Comparison of ENCODE assay signal across 23 cellular contexts in the genomic region with DNA sequence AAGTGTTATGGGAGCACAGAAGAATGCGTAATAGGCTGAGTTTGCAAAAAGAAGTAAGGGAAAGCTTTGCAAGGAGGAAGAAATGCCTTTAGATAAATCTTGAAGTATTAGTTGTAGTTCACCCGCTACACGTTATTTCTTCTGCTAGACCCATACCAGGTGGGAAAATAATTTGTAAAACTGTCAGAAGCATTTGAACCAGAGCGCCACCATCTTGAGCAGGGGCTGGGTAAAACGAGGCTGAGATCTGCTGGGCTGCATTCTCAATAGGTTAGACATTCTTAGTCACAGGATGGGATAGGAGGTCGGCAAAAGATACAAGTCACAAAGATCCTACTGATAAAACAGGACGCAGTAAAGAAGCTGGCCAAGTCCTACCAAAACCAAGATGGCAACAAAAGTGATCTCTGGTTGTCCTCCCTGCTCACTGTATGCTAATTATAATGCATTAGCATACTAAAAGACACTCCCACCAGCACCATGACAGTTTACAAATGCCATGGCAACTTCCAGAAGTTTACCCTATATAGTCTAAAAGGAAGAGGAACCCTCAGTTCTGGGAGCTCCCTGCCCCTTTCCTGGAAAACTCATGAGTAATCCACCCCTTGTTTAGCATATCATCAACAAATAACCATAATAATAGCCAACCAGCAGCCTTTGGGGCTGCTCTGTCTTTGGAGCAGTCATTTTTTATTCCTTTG.
"Had no signal": no experiment of that assay in that cellular context is flagged by ENCODE, and none has a peak within 500 bp of the region (broad histone marks: within the 10 kb centered on the region; RNA-seq: fewer than 3 reads in every experiment).

No MANE protein-coding gene starts in this region.

- H3K27ac ChIP-seq: HL-60, PC-9, Peyer's patch, SJCRH30 had no signal

- H3K4me3 ChIP-seq: MG63, PC-9, Peyer's patch, SJCRH30 had no signal

- H3K27me3 ChIP-seq: MG63, Peyer's patch, SJCRH30 had no signal

- H3K36me3 ChIP-seq: MG63, Peyer's patch, SJCRH30 had no signal

- ATAC-seq: Right ventricle myocardium inferior, SK-N-SH treated with all-trans-retinoic acid at 6 μM for 48 hours had no signal

- H2AFZ ChIP-seq: PC-9 had no signal

- FAIRE-seq: HTR-8/SVneo had no signal

- H3K4me2 ChIP-seq: PC-9 had no signal

- H3K9me3 ChIP-seq: MG63, Peyer's patch, SJCRH30 had no signal

- H3K4me1 ChIP-seq: Peyer's patch, SJCRH30 had no signal

- DNase-seq: Karpas-422, KG1, MG63, NCI-H1092 treated with DMSO at 0.1 percent for 48 hours, NCI-H1436, NCI-H187, NCI-H2029, NCI-H2081 treated with DMSO at 0.1 percent for 48 hours, NCI-H2171, NCI-H226, NCI-H446, NCI-H510A, NCI-H524 treated with DMSO at 0.1 percent for 48 hours, NCI-H69, NCI-H774, PC-9, Peyer's patch, SHP77 treated with DMSO at 0.1 percent for 48 hours, SJCRH30 had no signal
